13 cellular contexts compared by ENCODE assay signal in genomic region chr6:163705923-163706322, GRCh38.
DNase-seq lines count a peak whose midpoint lies in the region; ATAC-seq, FAIRE-seq and TF ChIP-seq lines count a peak whose summit lies in the region.
"Had no signal": no experiment of that assay in that cellular context is flagged by ENCODE, and none has a peak within 500 bp of the region (broad histone marks: within the 10 kb centered on the region; RNA-seq: fewer than 3 reads in every experiment).

No MANE protein-coding gene starts in this region.

- TF ChIP-seq EP300 in gastroesophageal sphincter (IDR thresholded peaks at IDR 0.05) = no peak

- WGBS in gastroesophageal sphincter (ENCODE audit: low coverage in 1 of 2), 2 donors = 84 to 92% methylated on average over 9 of the region's 9 CpGs

- TF ChIP-seq CTCF in gastroesophageal sphincter (IDR thresholded peaks at IDR 0.05) = no peak

- DNase-seq in urothelium cell line (ENCODE audit: low spot score) (no peak), HCEC 1CT (no peak), mucosa of gallbladder (ENCODE audit: low spot score) (no peak)
- DNase-seq: activated CD4-positive, alpha-beta T cell treated with anti-CD3 and anti-CD28 coated beads, Interleukin-2, amount 10 ng/mL, durations not matched to agents 24 days and 14 days; NCI-H1092 treated with DMSO at 0.1 percent for 48 hours; stimulated activated CD4-positive, alpha-beta T cell treated with anti-CD3 and anti-CD28 coated beads, Interleukin-4, amount 100 ng/mL, for 1 hour had no signal

- H3K4me1 ChIP-seq in gastroesophageal sphincter = peaks cover 0 to 36% (median 22%) of the 10 kb centered on the region in 3 donors
- H3K4me1 ChIP-seq: neural progenitor cell had no signal

- H3K27me3 ChIP-seq in gastroesophageal sphincter = no peaks in the 10 kb centered on the region
- H3K27me3 ChIP-seq: neural progenitor cell had no signal

- TF ChIP-seq POLR2A in gastroesophageal sphincter (IDR thresholded peaks at IDR 0.05) = no peak

- no peak for FAIRE-seq in urothelium cell line (lab: Jason Lieb, UNC)
- FAIRE-seq: endometrium had no signal

- ATAC-seq in GM19351 (IDR thresholded peaks at IDR 0.05; ENCODE audit: unreplicated experiment) = peak; percentile 49
- peak; percentile 49 for ATAC-seq in HG02798 (IDR thresholded peaks at IDR 0.05; ENCODE audit: poor library complexity, unreplicated experiment)
- ATAC-seq in HG03558 (IDR thresholded peaks at IDR 0.05; ENCODE audit: extremely low read depth, unreplicated experiment) = peak; percentile 43
- no peak for ATAC-seq in gastroesophageal sphincter

- H3K36me3 ChIP-seq in gastroesophageal sphincter = no peaks in the 10 kb centered on the region
- H3K36me3 ChIP-seq: neural progenitor cell, thoracic aorta had no signal

- no peak overlapping the region for H3K4me3 ChIP-seq in gastroesophageal sphincter
- H3K4me3 ChIP-seq: neural progenitor cell, thoracic aorta had no signal

- no peak overlapping the region for H3K27ac ChIP-seq in gastroesophageal sphincter
- H3K27ac ChIP-seq: neural progenitor cell, thoracic aorta had no signal

- H3K9me3 ChIP-seq in gastroesophageal sphincter = no peaks in the 10 kb centered on the region
- H3K9me3 ChIP-seq: thoracic aorta had no signal
